In the genomic region with DNA sequence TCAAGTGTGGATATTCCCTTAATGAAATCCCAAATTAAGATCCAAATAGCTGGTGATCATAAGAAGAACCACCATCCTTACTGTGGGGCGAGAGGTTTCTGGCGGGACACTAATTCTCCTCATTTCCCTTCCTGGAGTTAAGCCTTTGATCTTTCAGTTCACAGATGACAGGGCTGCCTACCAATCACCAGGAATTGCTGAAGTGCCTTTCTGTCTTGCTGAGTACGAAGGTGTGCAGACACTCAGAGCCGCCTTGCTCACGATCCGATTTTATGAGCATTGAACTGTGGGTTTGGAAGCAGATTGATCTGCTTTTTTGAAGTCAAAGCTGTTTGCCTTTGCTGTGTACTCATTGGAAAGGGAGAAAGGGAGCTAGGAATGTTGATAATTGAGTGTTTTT, we compare ENCODE assay signal across 19 cellular contexts.
DNase-seq lines count a peak whose midpoint lies in the region; ATAC-seq, FAIRE-seq and TF ChIP-seq lines count a peak whose summit lies in the region.
"Had no signal": no experiment of that assay in that cellular context is flagged by ENCODE, and none has a peak within 500 bp of the region (broad histone marks: within the 10 kb centered on the region; RNA-seq: fewer than 3 reads in every experiment).

No MANE protein-coding gene starts in this region.

- CTCF ChIA-PET in endothelial cell of umbilical vein (lab: Charles Lee): interaction anchor here (0.7 to 1.7 kb wide), 7 partner anchors 16 to 230 kb away, joined by 3 to 12 read pairs (median 4); no protein-coding TSS in a partner anchor

- no TSS peak for BruUV-seq in endothelial cell of umbilical vein (replicated peaks; lab: Mats Ljungman, UMichigan)

- H3K27ac ChIP-seq in endothelial cell of umbilical vein (ENCODE audit: insufficient read depth, low read depth, low read length): peak overlapping the region; percentile 79
- no peak overlapping the region for H3K27ac ChIP-seq in neuronal stem cell (replicated peaks; ENCODE audit: low read length)
- H3K27ac ChIP-seq: GM23248, prostate gland, skin epidermis, transverse colon had no signal

- H3K27me3 ChIP-seq in endothelial cell of umbilical vein (ENCODE audit: control insufficient read depth in 2 of 2, insufficient read depth in 2 of 2, low read length in 2 of 2) (no peaks in the 10 kb centered on the region), neuronal stem cell (ENCODE audit: control insufficient read depth in 3 of 3, insufficient read depth in 3 of 3, low read depth in 1 of 3, low read length in 3 of 3) (no peaks in the 10 kb centered on the region)
- H3K27me3 ChIP-seq: transverse colon had no signal

- H3K4ac ChIP-seq in neuronal stem cell (ENCODE audit: low read length): no peak overlapping the region

- H2BK12ac ChIP-seq in neuronal stem cell (ENCODE audit: low read length): no peak overlapping the region

- H3K27ac Mint-ChIP-seq in effector memory CD8-positive, alpha-beta T cell: no peak overlapping the region
- H3K27ac Mint-ChIP-seq: CD8-positive, alpha-beta T cell; natural killer cell; stimulated activated naive CD8-positive, alpha-beta T cell treated with anti-CD3 and anti-CD28 coated beads, Interleukin-15, Interleukin-2, amounts not matched to agents 100 ng/mL and 50 ng/mL, for 24 hours had no signal

- H4K91ac ChIP-seq in neuronal stem cell (ENCODE audit: low read depth, low read length, poor library complexity): no peak overlapping the region

- H3K36me3 Mint-ChIP-seq in effector memory CD8-positive, alpha-beta T cell (ENCODE audit: insufficient read depth): no peaks in the 10 kb centered on the region
- H3K36me3 Mint-ChIP-seq: CD8-positive, alpha-beta T cell; natural killer cell had no signal

- TF ChIP-seq CTCF in endothelial cell of umbilical vein (IDR thresholded peaks at IDR 0.05; ENCODE audit: extremely low read depth in 1 of 2, insufficient read depth in 1 of 2, low read depth in 1 of 2, low read length in 2 of 2): no peak

- no peak overlapping the region for H2AK5ac ChIP-seq in neuronal stem cell (ENCODE audit: low read depth, low read length)

- no peak overlapping the region for H3K4me3 Mint-ChIP-seq in effector memory CD8-positive, alpha-beta T cell
- H3K4me3 Mint-ChIP-seq: CD8-positive, alpha-beta T cell; natural killer cell; stimulated activated naive CD8-positive, alpha-beta T cell treated with anti-CD3 and anti-CD28 coated beads, Interleukin-15, Interleukin-2, amounts not matched to agents 100 ng/mL and 50 ng/mL, for 24 hours had no signal

- TF ChIP-seq POLR2A in endothelial cell of umbilical vein (IDR thresholded peaks at IDR 0.05; ENCODE audit: low read depth, low read length): no peak

- no peak for FAIRE-seq in endothelial cell of umbilical vein (lab: Jason Lieb, UNC)
- FAIRE-seq: bronchial epithelial cell had no signal

- dilution Hi-C loops in endothelial cell of umbilical vein (cut with MboI; ENCODE audit: extremely low pct_ligation_motif_present, low sequenced_read_pairs): no loop called here

- WGBS in neuronal stem cell (ENCODE audit: extremely low coverage in 2 of 2, insufficient read length in 2 of 2, insufficient replicate concordance in 1 of 2), 2 donors: no CpG with 5 or more reads among the region's 6 CpGs

- DNase-seq in ELF-1 (ENCODE audit: low read depth, low spot score): peak; percentile 68
- DNase-seq in NCI-H82 treated with DMSO at 0.1 percent for 48 hours (lab: John Stamatoyannopoulos, UW; ENCODE audit: unreplicated experiment): peak; percentile 45
- no peak for DNase-seq in endothelial cell of umbilical vein (ENCODE audit: low read depth, low spot score)
- peak; percentile 12 for DNase-seq in neuronal stem cell (ENCODE audit: low spot score)
- no peak for DNase-seq in iPS-NIHi11 (ENCODE audit: low spot score)
- no peak for DNase-seq in NCI-H2227 (lab: John Stamatoyannopoulos, UW; ENCODE audit: unreplicated experiment)
- no peak for DNase-seq in effector memory CD8-positive, alpha-beta T cell
- DNase-seq: CD8-positive, alpha-beta T cell; foreskin melanocyte; hippocampal formation; natural killer cell; stimulated activated CD4-positive, alpha-beta T cell treated with anti-CD3 and anti-CD28 coated beads, Interleukin-2, amount 100 ng/mL, for 48 hours; transverse colon had no signal

- H2BK5ac ChIP-seq in neuronal stem cell (ENCODE audit: low read length): no peak overlapping the region

- H3K79me1 ChIP-seq in neuronal stem cell (ENCODE audit: low read depth, low read length): no peaks in the 10 kb centered on the region

- H3K4me1 ChIP-seq in endothelial cell of umbilical vein (ENCODE audit: control insufficient read depth, extremely low read depth, insufficient read depth, low read length) (peaks cover 50% of the 10 kb centered on the region), neuronal stem cell (ENCODE audit: control insufficient read depth in 2 of 2, insufficient read depth in 1 of 2, low read depth in 1 of 2, low read length in 2 of 2) (peaks cover 11 to 17% of the 10 kb centered on the region in 2 donors)

- no peak overlapping the region for H4K8ac ChIP-seq in neuronal stem cell (ENCODE audit: low read depth, low read length)

- H2AFZ ChIP-seq in endothelial cell of umbilical vein (ENCODE audit: low read depth, low read length): peak overlapping the region; percentile 62
- H2AFZ ChIP-seq in neuronal stem cell (ENCODE audit: low read length): peak overlapping the region; percentile 81
- H2AFZ ChIP-seq: GM23248 had no signal

- H3K4me2 ChIP-seq in endothelial cell of umbilical vein (ENCODE audit: insufficient read depth, low read length): no peak overlapping the region
- no peak overlapping the region for H3K4me2 ChIP-seq in neuronal stem cell (ENCODE audit: insufficient read depth, low read length, poor library complexity, severe bottlenecking)

- H3K9me1 ChIP-seq in endothelial cell of umbilical vein (replicated peaks; ENCODE audit: control insufficient read depth, extremely low read depth, insufficient read depth, low read length): no peaks in the 10 kb centered on the region

- no peaks in the 10 kb centered on the region for H3K4me1 Mint-ChIP-seq in effector memory CD8-positive, alpha-beta T cell (ENCODE audit: low read depth in 2 of 2)

- no peak overlapping the region for H3K4me3 ChIP-seq in endothelial cell of umbilical vein (replicated peaks in 1 of 3; ENCODE audit: insufficient read depth in 1 of 3, low read depth in 1 of 3, low read length in 3 of 3)
- no peak overlapping the region for H3K4me3 ChIP-seq in neuronal stem cell (ENCODE audit: low read length in 2 of 2)
- H3K4me3 ChIP-seq: GM23248, prostate gland, skin epidermis, transverse colon had no signal

- peaks cover 0 to 7% of the 10 kb centered on the region in 2 donors for H3K27me3 Mint-ChIP-seq in effector memory CD8-positive, alpha-beta T cell

- no peak overlapping the region for H2BK120ac ChIP-seq in neuronal stem cell (ENCODE audit: low read depth, low read length)

- no peak for ATAC-seq in effector memory CD8-positive, alpha-beta T cell (replicated peaks)
- no peak for ATAC-seq in HG03025 (IDR thresholded peaks at IDR 0.05; ENCODE audit: low FRiP score, unreplicated experiment)
- ATAC-seq: CD8-positive, alpha-beta T cell; natural killer cell had no signal

- H3K36me3 ChIP-seq in endothelial cell of umbilical vein (ENCODE audit: control insufficient read depth in 2 of 2, extremely low read depth in 1 of 2, insufficient read depth in 2 of 2, low read length in 2 of 2): no peaks in the 10 kb centered on the region
- H3K36me3 ChIP-seq in neuronal stem cell (replicated peaks in 1 of 2; ENCODE audit: control insufficient read depth in 2 of 2, insufficient read depth in 2 of 2, low read length in 2 of 2): no peaks in the 10 kb centered on the region
- H3K36me3 ChIP-seq: prostate gland, transverse colon had no signal

- H3K9me3 Mint-ChIP-seq in effector memory CD8-positive, alpha-beta T cell: no peaks in the 10 kb centered on the region
- H3K9me3 Mint-ChIP-seq: CD8-positive, alpha-beta T cell; natural killer cell; stimulated activated naive CD8-positive, alpha-beta T cell treated with anti-CD3 and anti-CD28 coated beads, Interleukin-15, Interleukin-2, amounts not matched to agents 100 ng/mL and 50 ng/mL, for 24 hours had no signal

- H4K20me1 ChIP-seq in endothelial cell of umbilical vein (replicated peaks; ENCODE audit: control insufficient read depth, extremely low read depth, insufficient read depth, low read length): no peaks in the 10 kb centered on the region

- no peak overlapping the region for H3K14ac ChIP-seq in neuronal stem cell (ENCODE audit: low read length)

- intact Hi-C loops in endothelial cell of umbilical vein (cut with micrococcal nuclease): loop anchor here (2.0 to 5.0 kb wide), 3 partner anchors 56 to 179 kb away; no protein-coding TSS in a partner anchor

- H3K9ac ChIP-seq in endothelial cell of umbilical vein (replicated peaks; ENCODE audit: extremely low read depth, insufficient read depth, low read length): peak overlapping the region; percentile 32
- no peak overlapping the region for H3K9ac ChIP-seq in neuronal stem cell (ENCODE audit: low read depth, low read length, poor library complexity)
- H3K9ac ChIP-seq: GM23248 had no signal

- no peak overlapping the region for H2BK15ac ChIP-seq in neuronal stem cell (ENCODE audit: low read length)

- no peak overlapping the region for H3K23ac ChIP-seq in neuronal stem cell (ENCODE audit: low read depth, low read length, poor library complexity)

- POLR2A ChIA-PET in endothelial cell of umbilical vein (lab: Charles Lee): no interaction called here

- H3K9me3 ChIP-seq in endothelial cell of umbilical vein (replicated peaks; ENCODE audit: control insufficient read depth, insufficient read depth, low read length) (no peaks in the 10 kb centered on the region), neuronal stem cell (replicated peaks in 1 of 2; ENCODE audit: control insufficient read depth in 2 of 2, insufficient read depth in 1 of 2, low read depth in 1 of 2, low read length in 2 of 2) (no peaks in the 10 kb centered on the region)
- H3K9me3 ChIP-seq: prostate gland, transverse colon had no signal

- no peak overlapping the region for H3K18ac ChIP-seq in neuronal stem cell (ENCODE audit: low read length)

- no peaks in the 10 kb centered on the region for H3K79me2 ChIP-seq in endothelial cell of umbilical vein (ENCODE audit: control insufficient read depth, insufficient read depth, low read length)

TF ChIP-seq in endothelial cell of umbilical vein, 7 proteins besides CTCF, POLR2A, EP300 and RAD21:
- TF ChIP-seq MYC (IDR thresholded peaks at IDR 0.05; ENCODE audit: low read depth, low read length): no peak
- no peak for TF ChIP-seq GATA2 (IDR thresholded peaks at IDR 0.05; ENCODE audit: insufficient read depth, insufficient read length, low read depth, low read length)
- TF ChIP-seq EZH2 (IDR thresholded peaks at IDR 0.05; ENCODE audit: borderline replicate concordance, low read depth, low read length, severe bottlenecking): no peak

Comparison
In these comparisons a context has a peak if more than half of its experiments do, and no peak if none do; other contexts are left out.
1. DNase-seq: peak in ELF-1 (single experiment), NCI-H82 treated with DMSO at 0.1 percent for 48 hours (single experiment) and neuronal stem cell (single experiment); none in endothelial cell of umbilical vein (single experiment), iPS-NIHi11 (single experiment), NCI-H2227 (single experiment) and effector memory CD8-positive, alpha-beta T cell (0 of 3).